Comparison of ENCODE assay signal across 8 cellular contexts in genomic region chr11:3859373-3859881, GRCh38. TPM values are rescaled to one million over a fixed set of nuclear protein-coding genes. Genes with fewer than 3 reads are reported as not detected.
DNase-seq lines count a peak whose midpoint lies in the region; ATAC-seq, FAIRE-seq and TF ChIP-seq lines count a peak whose summit lies in the region.

No MANE protein-coding gene starts in this region.

- no peaks in the 10 kb centered on the region for H4K20me1 ChIP-seq in keratinocyte (ENCODE audit: control insufficient read depth, extremely low read depth, insufficient read depth, low read length)

- peaks cover 83% of the 10 kb centered on the region for H3K79me2 ChIP-seq in keratinocyte (ENCODE audit: control insufficient read depth, insufficient read depth, low read length)

- FAIRE-seq in keratinocyte (lab: Jason Lieb, UNC) (no peak), urothelium cell line (lab: Jason Lieb, UNC) (no peak)

- no peak overlapping the region for H2AFZ ChIP-seq in keratinocyte (ENCODE audit: control insufficient read depth, low read length)

- H3K9me3 ChIP-seq in keratinocyte (ENCODE audit: control insufficient read depth, low read depth, low read length) = no peaks in the 10 kb centered on the region

- no peak for TF ChIP-seq CTCF in keratinocyte (optimal IDR thresholded peaks at IDR 0.05 in 1 of 3, IDR thresholded peaks at IDR 0.05 in 1 of 3, conservative IDR thresholded peaks at IDR 0.05 in 1 of 3; ENCODE audit: extremely low read depth in 1 of 3, insufficient read depth in 2 of 3, low read length in 3 of 3)

- H3K4me1 ChIP-seq in keratinocyte (ENCODE audit: control insufficient read depth, extremely low read depth, insufficient read depth, low read length) = peaks cover 33% of the 10 kb centered on the region

- H3K4me3 ChIP-seq in H7 (ENCODE audit: insufficient read depth, low read depth, low read length) (no peak overlapping the region), keratinocyte (ENCODE audit: control insufficient read depth in 2 of 3, extremely low read depth in 1 of 3, insufficient read depth in 2 of 3, low read depth in 1 of 3, low read length in 3 of 3) (no peak overlapping the region)

- no peaks in the 10 kb centered on the region for H3K36me3 ChIP-seq in H7 (replicated peaks; ENCODE audit: control insufficient read depth, insufficient read depth, low read length)
- H3K36me3 ChIP-seq in keratinocyte (ENCODE audit: control insufficient read depth in 2 of 2, extremely low read depth in 1 of 2, insufficient read depth in 2 of 2, low read length in 2 of 2) = peaks cover 0 to 1% of the 10 kb centered on the region in 2 experiments

- no peak overlapping the region for H3K27ac ChIP-seq in keratinocyte (ENCODE audit: control insufficient read depth, insufficient read depth, low read length)

- H3K9me1 ChIP-seq in keratinocyte (ENCODE audit: control insufficient read depth, extremely low read depth, insufficient read depth, low read length) = no peaks in the 10 kb centered on the region

- ATAC-seq in GM18517 (IDR thresholded peaks at IDR 0.05; ENCODE audit: unreplicated experiment) = peak; percentile 39

- H3K4me2 ChIP-seq in keratinocyte (ENCODE audit: control insufficient read depth, extremely low read depth, insufficient read depth, low read depth, low read length) = peak overlapping the region; percentile 20

- DNase-seq in H7 (peak; percentile 60), OCI-M1 (lab: John Stamatoyannopoulos, UW) (peak; percentile 79), keratinocyte (ENCODE audit: low read depth, low spot score) (no peak), nucleus accumbens (lab: John Stamatoyannopoulos, UW) (no peak), medulla oblongata (ENCODE audit: extremely low spot score) (no peak), urothelium cell line (ENCODE audit: low spot score) (no peak)
- no peak for DNase-seq in activated CD4-positive, CD25-positive, alpha-beta regulatory T cell (lab: John Stamatoyannopoulos, UW)

- H3K27me3 ChIP-seq in H7 (ENCODE audit: control insufficient read depth, insufficient read depth, low read length) (peaks cover 10% of the 10 kb centered on the region), keratinocyte (ENCODE audit: control insufficient read depth, extremely low read depth, insufficient read depth, low read length) (no peaks in the 10 kb centered on the region)

- H3K9ac ChIP-seq in keratinocyte (ENCODE audit: control insufficient read depth, extremely low read depth, insufficient read depth, low read length) = no peak overlapping the region

- dilution Hi-C loops in keratinocyte (cut with MboI; ENCODE audit: extremely low pct_ligation_motif_present, low sequenced_read_pairs) = loop anchor here (25.0 kb wide), 1 partner anchor 203 kb away; no protein-coding TSS in a partner anchor

RNA-seq across cellular contexts. Expression of gene STIM1, which starts 4.0 kb away (rescaled TPM):
- 20.8 and 23.6 TPM in 2 replicates for total RNA-seq in H7 (2014; rRNA removed; shearing (Covaris generic))
- 23.7 to 39.4 TPM (median 25.1 TPM) in 3 replicates for polyA plus RNA-seq in keratinocyte
- 50.8 TPM for polyA plus RNA-seq in keratinocyte (2011; ENCODE audit: low read depth)
- polyA plus RNA-seq in keratinocyte (2011; cell fraction: cytosol; rRNA removed) = 24.4 and 25.1 TPM in 2 replicates
- polyA plus RNA-seq in keratinocyte (2011; cell fraction: nucleus; rRNA removed) = 77.4 and 77.5 TPM in 2 replicates
- polyA plus RNA-seq in keratinocyte (2012; ENCODE audit: low replicate concordance) = 36.8 and 44.7 TPM in 2 replicates
- 99.8 to 170 TPM (median 101 TPM) in 3 replicates for polyA minus RNA-seq in keratinocyte
- polyA minus RNA-seq in keratinocyte (2011; cell fraction: cytosol; rRNA and poly(A)+ RNA removed) = 58.5 TPM
- 91.7 and 126 TPM in 2 replicates for polyA minus RNA-seq in keratinocyte (2011; cell fraction: nucleus; rRNA and poly(A)+ RNA removed)

RNA-seq across cellular contexts. Expression of gene RHOG, which starts 18.7 kb away (rescaled TPM):
- 14.9 and 20.2 TPM in 2 replicates for total RNA-seq in H7 (2014; rRNA removed; shearing (Covaris generic))
- polyA plus RNA-seq in keratinocyte = 39.8 to 84.6 TPM (median 67.1 TPM) in 3 replicates
- polyA plus RNA-seq in keratinocyte (2011; ENCODE audit: low read depth) = 17.7 TPM
- 67.3 and 106 TPM in 2 replicates for polyA plus RNA-seq in keratinocyte (2011; cell fraction: cytosol; rRNA removed)
- polyA plus RNA-seq in keratinocyte (2011; cell fraction: nucleus; rRNA removed) = 32.3 and 51.6 TPM in 2 replicates
- 69.4 and 84.6 TPM in 2 replicates for polyA plus RNA-seq in keratinocyte (2012; ENCODE audit: low replicate concordance)
- polyA minus RNA-seq in keratinocyte = 82.3 to 191 TPM (median 136 TPM) in 3 replicates
- 134 TPM for polyA minus RNA-seq in keratinocyte (2011; cell fraction: cytosol; rRNA and poly(A)+ RNA removed)
- 31.6 and 33.4 TPM in 2 replicates for polyA minus RNA-seq in keratinocyte (2011; cell fraction: nucleus; rRNA and poly(A)+ RNA removed)

RNA-seq across cellular contexts. Expression of gene PGAP2, which starts 51.1 kb away (rescaled TPM):
- total RNA-seq in H7 (2014; rRNA removed; shearing (Covaris generic)) = 17.3 and 21.0 TPM in 2 replicates
- polyA plus RNA-seq in keratinocyte = 37.3 to 59.8 TPM (median 46.2 TPM) in 3 replicates
- polyA plus RNA-seq in keratinocyte (2011; ENCODE audit: low read depth) = 12.1 TPM
- 41.8 and 49.9 TPM in 2 replicates for polyA plus RNA-seq in keratinocyte (2011; cell fraction: cytosol; rRNA removed)
- polyA plus RNA-seq in keratinocyte (2011; cell fraction: nucleus; rRNA removed) = 85.2 and 108 TPM in 2 replicates
- 30.4 and 55.5 TPM in 2 replicates for polyA plus RNA-seq in keratinocyte (2012; ENCODE audit: low replicate concordance)
- 58.5 to 85.3 TPM (median 81.3 TPM) in 3 replicates for polyA minus RNA-seq in keratinocyte
- 39.9 TPM for polyA minus RNA-seq in keratinocyte (2011; cell fraction: cytosol; rRNA and poly(A)+ RNA removed)
- polyA minus RNA-seq in keratinocyte (2011; cell fraction: nucleus; rRNA and poly(A)+ RNA removed) = 23.6 and 23.7 TPM in 2 replicates

Comparison
In these comparisons a context has a peak if more than half of its experiments do, and no peak if none do; other contexts are left out.
1. DNase-seq: peak in H7 (single experiment) and OCI-M1 (single experiment); none in keratinocyte (single experiment), nucleus accumbens (0 of 56), medulla oblongata (single experiment), activated CD4-positive, CD25-positive, alpha-beta regulatory T cell (0 of 4) and urothelium cell line (single experiment).